ENCODE assay signal across 9 cellular contexts in the genomic region with DNA sequence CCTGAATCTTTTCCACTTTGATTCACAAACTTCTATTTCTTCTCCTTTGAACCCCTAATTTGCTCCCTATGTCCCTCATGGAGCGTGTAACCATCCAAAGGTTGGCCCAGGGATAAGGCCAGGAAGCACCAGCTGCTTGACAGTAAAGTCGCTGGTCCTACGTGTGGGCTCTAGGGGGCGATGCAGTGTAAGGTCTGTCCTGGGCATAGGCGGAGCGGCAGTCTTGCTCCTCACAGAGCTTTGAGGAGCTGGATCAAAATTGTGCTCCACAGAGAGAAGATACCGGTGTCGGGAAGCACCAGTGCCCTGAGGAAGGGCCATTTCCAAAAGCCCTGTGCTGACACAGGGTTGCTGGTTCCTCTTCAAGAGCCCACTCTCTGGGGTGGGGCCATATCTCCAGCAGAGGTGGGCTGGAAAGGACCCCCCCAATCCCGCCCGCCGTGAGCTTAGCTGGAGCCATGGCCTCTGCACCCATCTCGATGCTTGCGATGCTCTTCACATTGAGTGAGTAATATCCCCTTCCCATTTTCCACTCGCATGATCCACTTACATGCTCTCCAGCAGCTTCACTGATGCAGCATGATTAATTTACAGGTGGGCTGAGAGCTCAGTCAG. TPM values are rescaled to one million over a fixed set of nuclear protein-coding genes. Genes with fewer than 3 reads are reported as not detected.
DNase-seq lines count a peak whose midpoint lies in the region; ATAC-seq and TF ChIP-seq lines count a peak whose summit lies in the region.
"Had no signal": no experiment of that assay in that cellular context is flagged by ENCODE, and none has a peak within 500 bp of the region (broad histone marks: within the 10 kb centered on the region; RNA-seq: fewer than 3 reads in every experiment).

No MANE protein-coding gene starts in this region.

- H3K9me3 Mint-ChIP-seq in CD8-positive, alpha-beta T cell, result no peaks in the 10 kb centered on the region
- no peaks in the 10 kb centered on the region for H3K9me3 Mint-ChIP-seq in T-helper 2 cell treated with Interferon-gamma antibody and Interleukin-4, amounts not matched to agents 5 μg/mL and 100 μg/mL, for 36 hours

- peak; percentile 80 for ATAC-seq in CD8-positive, alpha-beta T cell

- peak overlapping the region; percentile 8 for H3K27ac ChIP-seq in CD8-positive, alpha-beta T cell (ENCODE audit: low read depth, low read length)
- H3K27ac ChIP-seq in testis, result no peak overlapping the region

- WGBS in testis, 2 donors, result 42 to 46% methylated on average over 13 to 14 of the region's 14 CpGs

- no peaks in the 10 kb centered on the region for H3K4me1 ChIP-seq in CD8-positive, alpha-beta T cell (ENCODE audit: insufficient read depth, low read length)
- no peaks in the 10 kb centered on the region for H3K4me1 ChIP-seq in testis

- POLR2A ChIA-PET in CD8-positive, alpha-beta T cell (lab: Charles Lee), result interaction anchor here (0.8 to 1.3 kb wide), 7 partner anchors 11 to 846 kb away, joined by 3 to 6 read pairs (median 3); no protein-coding TSS in a partner anchor

- H3K36me3 Mint-ChIP-seq in CD8-positive, alpha-beta T cell, result no peaks in the 10 kb centered on the region
- no peaks in the 10 kb centered on the region for H3K36me3 Mint-ChIP-seq in T-helper 2 cell treated with Interferon-gamma antibody and Interleukin-4, amounts not matched to agents 5 μg/mL and 100 μg/mL, for 36 hours (ENCODE audit: low read depth)

- H3K4me3 Mint-ChIP-seq in CD8-positive, alpha-beta T cell, result peak overlapping the region; percentile 80
- peak overlapping the region; percentile 60 for H3K4me3 Mint-ChIP-seq in T-helper 2 cell treated with Interferon-gamma antibody and Interleukin-4, amounts not matched to agents 5 μg/mL and 100 μg/mL, for 36 hours

- no peaks in the 10 kb centered on the region for H3K27me3 ChIP-seq in CD8-positive, alpha-beta T cell (ENCODE audit: insufficient read depth, low read length)
- H3K27me3 ChIP-seq in testis, result no peaks in the 10 kb centered on the region

- H3K4me3 ChIP-seq in CD8-positive, alpha-beta T cell (ENCODE audit: low read depth, low read length), result peak overlapping the region; percentile 24
- no peak overlapping the region for H3K4me3 ChIP-seq in HFF-Myc (replicated peaks; ENCODE audit: low read depth, low read length)
- no peak overlapping the region for H3K4me3 ChIP-seq in fibroblast of the aortic adventitia (ENCODE audit: low read depth, low read length)
- H3K4me3 ChIP-seq in testis, result peak overlapping the region in 1 of 2 donors; percentile 33

- DNase-seq in CD8-positive, alpha-beta T cell, result peak in 4 of 7 experiments; percentile 9 to 59 (median 36)
- DNase-seq in HFF-Myc (ENCODE audit: extremely low read depth, low read depth) (no peak), fibroblast of the aortic adventitia (ENCODE audit: low read depth) (no peak), testis (peak; percentile 67), NCI-H226 (no peak), GM19238 (ENCODE audit: insufficient read length, low spot score) (no peak), RPMI8226 (no peak)
- DNase-seq in T-helper 2 cell treated with Interferon-gamma antibody and Interleukin-4, amounts not matched to agents 5 μg/mL and 100 μg/mL, for 36 hours (ENCODE audit: low spot score), result peak; percentile 23

- peak overlapping the region; percentile 76 for H3K27ac Mint-ChIP-seq in CD8-positive, alpha-beta T cell
- peak overlapping the region; percentile 50 for H3K27ac Mint-ChIP-seq in T-helper 2 cell treated with Interferon-gamma antibody and Interleukin-4, amounts not matched to agents 5 μg/mL and 100 μg/mL, for 36 hours

- no peaks in the 10 kb centered on the region for H3K9me3 ChIP-seq in CD8-positive, alpha-beta T cell (ENCODE audit: low read length)
- H3K9me3 ChIP-seq in testis, result no peaks in the 10 kb centered on the region

- intact Hi-C loops in CD8-positive, alpha-beta T cell (cut with DNase I, micrococcal nuclease), result loop anchor here (1.0 to 5.0 kb wide), 3 partner anchors 11 to 834 kb away; no protein-coding TSS in a partner anchor
- intact Hi-C loops in testis (cut with DNase I; ENCODE audit: low total_unique reads), result no loop called here

- peaks cover 37% of the 10 kb centered on the region for H3K27me3 Mint-ChIP-seq in CD8-positive, alpha-beta T cell (ENCODE audit: low read depth)
- H3K27me3 Mint-ChIP-seq in T-helper 2 cell treated with Interferon-gamma antibody and Interleukin-4, amounts not matched to agents 5 μg/mL and 100 μg/mL, for 36 hours (ENCODE audit: low read depth), result peaks cover 28% of the 10 kb centered on the region

- peak; percentile 35 for TF ChIP-seq CTCF in CD8-positive, alpha-beta T cell (IDR thresholded peaks at IDR 0.05)
- TF ChIP-seq CTCF in HFF-Myc (IDR thresholded peaks at IDR 0.05; ENCODE audit: low read depth, low read length, missing control alignments), result peak; percentile 31
- peak; percentile 7 for TF ChIP-seq CTCF in fibroblast of the aortic adventitia (IDR thresholded peaks at IDR 0.05; ENCODE audit: insufficient read depth, low read length)
- TF ChIP-seq CTCF in testis (IDR thresholded peaks at IDR 0.05), result no peak

- CTCF ChIA-PET in CD8-positive, alpha-beta T cell (lab: Charles Lee), result interaction anchor here (0.6 to 5.7 kb wide), 11 partner anchors 10 to 847 kb away, joined by 3 to 32 read pairs (median 3); no protein-coding TSS in a partner anchor

- H3K4me1 Mint-ChIP-seq in CD8-positive, alpha-beta T cell (ENCODE audit: low read depth), result peaks cover 3% of the 10 kb centered on the region
- H3K4me1 Mint-ChIP-seq in T-helper 2 cell treated with Interferon-gamma antibody and Interleukin-4, amounts not matched to agents 5 μg/mL and 100 μg/mL, for 36 hours (ENCODE audit: low read depth), result no peaks in the 10 kb centered on the region

- TF ChIP-seq POLR2A in testis (IDR thresholded peaks at IDR 0.05), result no peak

- H3K36me3 ChIP-seq in CD8-positive, alpha-beta T cell (ENCODE audit: insufficient read depth, low read length), result no peaks in the 10 kb centered on the region
- no peaks in the 10 kb centered on the region for H3K36me3 ChIP-seq in testis (ENCODE audit: low read depth, missing control alignments)

RNA-seq across cellular contexts. Expression of a gene that starts 49.9 kb away (rescaled TPM):
- not detected for total RNA-seq in CD8-positive, alpha-beta T cell
- total RNA-seq in fibroblast of the aortic adventitia (ENCODE audit: low replicate concordance), result not detected in 2 replicates
- total RNA-seq in testis, result under 1 TPM in 1 of 2 donors, not detected in 1; 0.47 TPM
- 0.16 TPM for polyA plus RNA-seq in testis (ENCODE audit: insufficient read depth, low read depth, low replicate concordance)
- total RNA-seq: dermis microvascular lymphatic vessel endothelial cell had no signal

Comparison
In these comparisons a context has a peak if more than half of its experiments do, and no peak if none do; other contexts are left out.
1. DNase-seq: peak in CD8-positive, alpha-beta T cell (4 of 7), T-helper 2 cell treated with Interferon-gamma antibody and Interleukin-4, amounts not matched to agents 5 μg/mL and 100 μg/mL, for 36 hours (single experiment) and testis (single experiment); none in HFF-Myc (single experiment), fibroblast of the aortic adventitia (single experiment), NCI-H226 (single experiment), GM19238 (single experiment) and RPMI8226 (single experiment).
2. CTCF ChIP-seq: peak in CD8-positive, alpha-beta T cell (single experiment), HFF-Myc (single experiment) and fibroblast of the aortic adventitia (single experiment); none in testis (0 of 3).